Comparison of ENCODE assay signal across 1 cellular context in genomic region chr17:40331743-40332641, GRCh38.
TF ChIP-seq lines count a peak whose summit lies in the region.

No MANE protein-coding gene starts in this region.

TF ChIP-seq in WTC11, 78 proteins besides CTCF, POLR2A, EP300 and RAD21 (continued from another document):
- TF ChIP-seq, protein P1, sequence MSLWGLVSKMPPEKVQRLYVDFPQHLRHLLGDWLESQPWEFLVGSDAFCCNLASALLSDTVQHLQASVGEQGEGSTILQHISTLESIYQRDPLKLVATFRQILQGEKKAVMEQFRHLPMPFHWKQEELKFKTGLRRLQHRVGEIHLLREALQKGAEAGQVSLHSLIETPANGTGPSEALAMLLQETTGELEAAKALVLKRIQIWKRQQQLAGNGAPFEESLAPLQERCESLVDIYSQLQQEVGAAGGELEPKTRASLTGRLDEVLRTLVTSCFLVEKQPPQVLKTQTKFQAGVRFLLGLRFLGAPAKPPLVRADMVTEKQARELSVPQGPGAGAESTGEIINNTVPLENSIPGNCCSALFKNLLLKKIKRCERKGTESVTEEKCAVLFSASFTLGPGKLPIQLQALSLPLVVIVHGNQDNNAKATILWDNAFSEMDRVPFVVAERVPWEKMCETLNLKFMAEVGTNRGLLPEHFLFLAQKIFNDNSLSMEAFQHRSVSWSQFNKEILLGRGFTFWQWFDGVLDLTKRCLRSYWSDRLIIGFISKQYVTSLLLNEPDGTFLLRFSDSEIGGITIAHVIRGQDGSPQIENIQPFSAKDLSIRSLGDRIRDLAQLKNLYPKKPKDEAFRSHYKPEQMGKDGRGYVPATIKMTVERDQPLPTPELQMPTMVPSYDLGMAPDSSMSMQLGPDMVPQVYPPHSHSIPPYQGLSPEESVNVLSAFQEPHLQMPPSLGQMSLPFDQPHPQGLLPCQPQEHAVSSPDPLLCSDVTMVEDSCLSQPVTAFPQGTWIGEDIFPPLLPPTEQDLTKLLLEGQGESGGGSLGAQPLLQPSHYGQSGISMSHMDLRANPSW (CRISPR knock-in tag; conservative IDR thresholded peaks at IDR 0.05; ENCODE audit: low read depth), result no peak
- TF ChIP-seq OVOL2 (CRISPR knock-in tag; IDR thresholded peaks at IDR 0.05; ENCODE audit: borderline replicate concordance), result no peak
- no peak for TF ChIP-seq SMAD4 (CRISPR knock-in tag; IDR thresholded peaks at IDR 0.05)
- TF ChIP-seq, protein P2, sequence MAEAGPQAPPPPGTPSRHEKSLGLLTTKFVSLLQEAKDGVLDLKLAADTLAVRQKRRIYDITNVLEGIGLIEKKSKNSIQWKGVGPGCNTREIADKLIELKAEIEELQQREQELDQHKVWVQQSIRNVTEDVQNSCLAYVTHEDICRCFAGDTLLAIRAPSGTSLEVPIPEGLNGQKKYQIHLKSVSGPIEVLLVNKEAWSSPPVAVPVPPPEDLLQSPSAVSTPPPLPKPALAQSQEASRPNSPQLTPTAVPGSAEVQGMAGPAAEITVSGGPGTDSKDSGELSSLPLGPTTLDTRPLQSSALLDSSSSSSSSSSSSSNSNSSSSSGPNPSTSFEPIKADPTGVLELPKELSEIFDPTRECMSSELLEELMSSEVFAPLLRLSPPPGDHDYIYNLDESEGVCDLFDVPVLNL (CRISPR knock-in tag; IDR thresholded peaks at IDR 0.05; ENCODE audit: borderline replicate concordance, low read depth), result no peak
- TF ChIP-seq MLX (CRISPR knock-in tag; IDR thresholded peaks at IDR 0.05), result no peak
- no peak for TF ChIP-seq EMX1 (CRISPR knock-in tag; IDR thresholded peaks at IDR 0.05)
